ENCODE assay signal across 8 cellular contexts in the genomic region with DNA sequence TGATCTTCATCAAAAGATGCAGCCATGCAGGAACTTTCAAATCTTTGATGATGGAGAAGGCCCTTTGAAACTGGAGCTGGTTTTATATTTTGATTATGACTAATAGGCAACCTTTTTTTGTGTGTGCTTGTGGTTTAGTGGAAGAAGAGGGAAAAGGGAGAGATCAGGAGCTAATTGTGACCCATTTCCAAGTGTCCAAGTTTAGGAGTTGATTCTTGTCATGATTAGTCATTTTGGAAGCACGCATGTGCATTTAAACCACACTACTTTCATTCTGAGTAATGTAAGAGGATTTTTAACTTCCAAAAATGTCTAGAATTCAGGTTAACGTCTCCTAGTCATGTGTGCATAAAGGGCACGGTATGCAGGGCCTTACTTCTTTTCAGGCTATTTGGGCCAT. TPM values are rescaled to one million over a fixed set of nuclear protein-coding genes. Genes with fewer than 3 reads are reported as not detected.
DNase-seq lines count a peak whose midpoint lies in the region; ATAC-seq and TF ChIP-seq lines count a peak whose summit lies in the region.

No MANE protein-coding gene starts in this region.

- peaks cover 64% of the 10 kb centered on the region for H3K4me1 ChIP-seq in Karpas-422 (ENCODE audit: low read length)
- peaks cover 32 to 36% of the 10 kb centered on the region in 2 donors for H3K4me1 ChIP-seq in naive thymus-derived CD4-positive, alpha-beta T cell (ENCODE audit: control insufficient read depth in 2 of 2, insufficient read depth in 2 of 2, low read length in 2 of 2)

- CTCF ChIA-PET in MCF 10A (lab: Yijun Ruan, JAX) = interaction anchor here (1.0 to 1.7 kb wide), 5 partner anchors 9 to 269 kb away, joined by 3 to 4 read pairs (median 3); no protein-coding TSS in a partner anchor
- CTCF ChIA-PET in naive thymus-derived CD4-positive, alpha-beta T cell (lab: Charles Lee) = no interaction called here

- no TSS peak for BruUV-seq in MCF 10A (replicated peaks; lab: Mats Ljungman, UMichigan)

- H3K9me3 Mint-ChIP-seq in MCF 10A (ENCODE audit: unreplicated experiment) = no peaks in the 10 kb centered on the region
- no peaks in the 10 kb centered on the region for H3K9me3 Mint-ChIP-seq in naive thymus-derived CD4-positive, alpha-beta T cell

- no peaks in the 10 kb centered on the region for H3K9me2 ChIP-seq in Karpas-422 (replicated peaks; ENCODE audit: insufficient read depth, low read length)

- H3K9ac ChIP-seq in Karpas-422 (ENCODE audit: low read length) = peak overlapping the region; percentile 22; the same call in 1 of the 2 replicates

- no peaks in the 10 kb centered on the region for H3K36me3 ChIP-seq in Karpas-422 (ENCODE audit: insufficient read depth, low read length)
- H3K36me3 ChIP-seq in naive thymus-derived CD4-positive, alpha-beta T cell (ENCODE audit: control insufficient read depth in 2 of 3, insufficient read depth in 3 of 3, low read length in 3 of 3) = peaks cover 0 to 9% (median 0%) of the 10 kb centered on the region in 3 experiments

- DNase-seq in AG10803 (ENCODE audit: low read depth) = peak; percentile 98
- DNase-seq in Karpas-422 = no peak
- DNase-seq in MCF 10A (ENCODE audit: unreplicated experiment) = peak; percentile 87
- DNase-seq in naive thymus-derived CD4-positive, alpha-beta T cell = no peak
- no peak for DNase-seq in HK-2 (ENCODE audit: unreplicated experiment)
- no peak for DNase-seq in stimulated activated CD8-positive, alpha-beta memory T cell treated with anti-CD3 and anti-CD28 coated beads, Interleukin-4, amount 100 ng/mL, for 48 hours
- DNase-seq in NCI-H187 (lab: John Stamatoyannopoulos, UW) = no peak

- peak overlapping the region; percentile 94 for H3K27ac ChIP-seq in Karpas-422 (ENCODE audit: low read length)
- no peak overlapping the region for H3K27ac ChIP-seq in naive thymus-derived CD4-positive, alpha-beta T cell (ENCODE audit: low read depth, low read length)

- H3K4me2 ChIP-seq in Karpas-422 (ENCODE audit: low read depth, low read length, poor library complexity, severe bottlenecking) = peak overlapping the region; percentile 82

- TF ChIP-seq CTCF in AG10803 (conservative IDR thresholded peaks at IDR 0.05; ENCODE audit: low read length) = no peak
- no peak for TF ChIP-seq CTCF in MCF 10A (IDR thresholded peaks at IDR 0.05; ENCODE audit: unreplicated experiment)

- POLR2A ChIA-PET in MCF 10A (lab: Yijun Ruan, JAX) = interaction anchor here (0.6 to 2.9 kb wide), 20 partner anchors 8 to 821 kb away, joined by 3 to 17 read pairs (median 4); partner anchors contain the start of gene CEP57L1
- POLR2A ChIA-PET in naive thymus-derived CD4-positive, alpha-beta T cell (lab: Charles Lee) = no interaction called here

- ATAC-seq in naive thymus-derived CD4-positive, alpha-beta T cell = no peak
- ATAC-seq in HG02763 (IDR thresholded peaks at IDR 0.05; ENCODE audit: unreplicated experiment) = no peak

- H3K79me2 ChIP-seq in Karpas-422 (ENCODE audit: low read length) = no peaks in the 10 kb centered on the region

- H3K27ac Mint-ChIP-seq in MCF 10A (ENCODE audit: low read depth, unreplicated experiment) = peak overlapping the region; percentile 83
- H3K27ac Mint-ChIP-seq in naive thymus-derived CD4-positive, alpha-beta T cell = peak overlapping the region in 5 of 9 donors; percentile 16 to 84 (median 66)

- H2AFZ ChIP-seq in Karpas-422 (ENCODE audit: low read length) = no peak overlapping the region

- H3K4me1 Mint-ChIP-seq in MCF 10A (ENCODE audit: insufficient read depth, unreplicated experiment) = peaks cover 29% of the 10 kb centered on the region
- peaks cover 44 to 71% (median 64%) of the 10 kb centered on the region in 7 donors for H3K4me1 Mint-ChIP-seq in naive thymus-derived CD4-positive, alpha-beta T cell

- H3K4me3 Mint-ChIP-seq in MCF 10A (ENCODE audit: unreplicated experiment) = peak overlapping the region; percentile 90
- H3K4me3 Mint-ChIP-seq in naive thymus-derived CD4-positive, alpha-beta T cell = peak overlapping the region in 8 of 10 donors; percentile 2 to 82 (median 38)

- H3K36me3 Mint-ChIP-seq in MCF 10A (ENCODE audit: insufficient read depth, unreplicated experiment) = peaks cover 76% of the 10 kb centered on the region
- peaks cover 4 to 26% (median 15%) of the 10 kb centered on the region in 5 donors for H3K36me3 Mint-ChIP-seq in naive thymus-derived CD4-positive, alpha-beta T cell

- H3K27me3 Mint-ChIP-seq in MCF 10A (ENCODE audit: insufficient read depth, unreplicated experiment) = no peaks in the 10 kb centered on the region
- H3K27me3 Mint-ChIP-seq in naive thymus-derived CD4-positive, alpha-beta T cell = peaks cover 0 to 41% (median 0%) of the 10 kb centered on the region in 5 donors

- no peaks in the 10 kb centered on the region for H3K27me3 ChIP-seq in Karpas-422 (ENCODE audit: low read length)
- H3K27me3 ChIP-seq in naive thymus-derived CD4-positive, alpha-beta T cell (ENCODE audit: control insufficient read depth in 2 of 2, insufficient read depth in 2 of 2, low read length in 2 of 2) = no peaks in the 10 kb centered on the region

- H3K9me3 ChIP-seq in Karpas-422 (ENCODE audit: low read length) = no peaks in the 10 kb centered on the region
- no peaks in the 10 kb centered on the region for H3K9me3 ChIP-seq in naive thymus-derived CD4-positive, alpha-beta T cell (ENCODE audit: control insufficient read depth in 2 of 3, low read length in 3 of 3)

- peaks cover 36% of the 10 kb centered on the region for H4K20me1 ChIP-seq in Karpas-422 (ENCODE audit: insufficient read depth, low read depth, low read length)

- H3K4me3 ChIP-seq in AG10803 (ENCODE audit: low read length) = no peak overlapping the region
- peak overlapping the region; percentile 39 for H3K4me3 ChIP-seq in Karpas-422 (ENCODE audit: low read length)
- H3K4me3 ChIP-seq in naive thymus-derived CD4-positive, alpha-beta T cell (ENCODE audit: low read length) = no peak overlapping the region

- intact Hi-C loops in MCF 10A (cut with micrococcal nuclease) = loop anchor here (1.0 to 5.0 kb wide), 3 partner anchors 17 to 173 kb away; no protein-coding TSS in a partner anchor
- intact Hi-C loops in naive thymus-derived CD4-positive, alpha-beta T cell (cut with micrococcal nuclease) = loop anchor here in 1 of 2 donors (2.0 kb wide), 2 partner anchors 17 to 25 kb away; no protein-coding TSS in a partner anchor

RNA-seq across cellular contexts. Expression of gene FOXO3, which starts 3.5 kb away (rescaled TPM):
- total RNA-seq in Karpas-422 (2014; rRNA removed; shearing (Covaris generic); ENCODE audit: low replicate concordance) = 5.5 and 10.5 TPM in 2 replicates
- total RNA-seq in MCF 10A (2022) = 51.9 and 53.0 TPM in 2 replicates
- 10 to 100 TPM; 11.6 to 39.5 (median 21.7) TPM for total RNA-seq in naive thymus-derived CD4-positive, alpha-beta T cell
- 10 to 100 TPM; 17.8 to 19.9 TPM for polyA plus RNA-seq in naive thymus-derived CD4-positive, alpha-beta T cell

Comparison
In these comparisons a context has a peak if more than half of its experiments do, and no peak if none do; other contexts are left out.
1. DNase-seq: peak in AG10803 (single experiment) and MCF 10A (single experiment); none in Karpas-422 (single experiment), naive thymus-derived CD4-positive, alpha-beta T cell (0 of 9), HK-2 (single experiment), stimulated activated CD8-positive, alpha-beta memory T cell treated with anti-CD3 and anti-CD28 coated beads, Interleukin-4, amount 100 ng/mL, for 48 hours (single experiment) and NCI-H187 (0 of 2).